In the genomic region with DNA sequence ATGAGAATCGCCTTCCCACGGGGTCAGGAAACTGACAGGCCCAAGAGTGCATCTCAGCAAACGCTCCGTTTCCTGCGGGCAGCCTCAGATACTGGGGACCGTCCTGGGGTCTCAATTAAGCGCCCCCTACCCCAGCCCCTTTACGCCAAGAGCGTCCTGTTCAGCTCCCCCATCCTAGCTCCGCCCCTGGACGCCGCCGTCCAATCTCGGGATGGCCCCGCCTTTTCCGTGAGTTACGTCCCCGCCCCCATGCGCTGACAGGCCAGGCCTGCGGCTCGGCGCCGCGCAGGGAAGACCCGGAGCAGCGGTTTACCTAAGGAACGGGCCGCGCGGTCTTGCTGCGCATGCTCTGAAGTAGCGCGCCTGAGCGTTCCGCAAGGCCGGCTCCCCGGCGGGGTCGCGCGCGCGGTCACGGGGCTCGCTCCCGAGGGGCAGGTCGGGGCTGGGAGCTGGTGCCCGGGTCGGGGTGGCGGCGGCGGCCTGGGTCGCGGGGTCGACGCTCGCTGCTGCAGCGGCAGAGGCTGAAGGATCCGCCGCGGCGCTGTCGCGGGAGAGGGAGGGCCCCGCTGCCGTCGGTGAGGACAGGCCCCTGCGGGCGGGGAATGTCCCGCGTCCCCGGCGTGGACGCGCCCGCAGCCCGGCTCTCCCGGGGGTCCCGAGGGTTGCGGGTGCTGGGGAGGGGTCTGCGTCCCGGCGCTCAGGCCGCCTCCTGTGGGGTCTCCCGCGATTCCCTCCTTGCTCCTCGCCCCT, we compare ENCODE assay signal across 8 cellular contexts. TPM values are rescaled to one million over a fixed set of nuclear protein-coding genes. Genes with fewer than 3 reads are reported as not detected.
DNase-seq lines count a peak whose midpoint lies in the region; ATAC-seq and TF ChIP-seq lines count a peak whose summit lies in the region.

A gene with protein sequence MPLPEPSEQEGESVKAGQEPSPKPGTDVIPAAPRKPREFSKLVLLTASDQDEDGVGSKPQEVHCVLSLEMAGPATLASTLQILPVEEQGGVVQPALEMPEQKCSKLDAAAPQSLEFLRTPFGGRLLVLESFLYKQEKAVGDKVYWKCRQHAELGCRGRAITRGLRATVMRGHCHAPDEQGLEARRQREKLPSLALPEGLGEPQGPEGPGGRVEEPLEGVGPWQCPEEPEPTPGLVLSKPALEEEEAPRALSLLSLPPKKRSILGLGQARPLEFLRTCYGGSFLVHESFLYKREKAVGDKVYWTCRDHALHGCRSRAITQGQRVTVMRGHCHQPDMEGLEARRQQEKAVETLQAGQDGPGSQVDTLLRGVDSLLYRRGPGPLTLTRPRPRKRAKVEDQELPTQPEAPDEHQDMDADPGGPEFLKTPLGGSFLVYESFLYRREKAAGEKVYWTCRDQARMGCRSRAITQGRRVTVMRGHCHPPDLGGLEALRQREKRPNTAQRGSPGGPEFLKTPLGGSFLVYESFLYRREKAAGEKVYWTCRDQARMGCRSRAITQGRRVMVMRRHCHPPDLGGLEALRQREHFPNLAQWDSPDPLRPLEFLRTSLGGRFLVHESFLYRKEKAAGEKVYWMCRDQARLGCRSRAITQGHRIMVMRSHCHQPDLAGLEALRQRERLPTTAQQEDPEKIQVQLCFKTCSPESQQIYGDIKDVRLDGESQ (plus strand): TSS at position 352 of the 750 bp plus-strand sequence. CDS start 17,755 bp downstream, outside the sequence.

- H3K4me1 Mint-ChIP-seq in Caco-2 (ENCODE audit: low read depth, unreplicated experiment) (peaks cover 7% of the 10 kb centered on the region), memory B cell (peaks cover 10% of the 10 kb centered on the region)
- H3K4me1 Mint-ChIP-seq in effector memory CD8-positive, alpha-beta T cell (ENCODE audit: low read depth in 2 of 2) = peaks cover 16 to 27% of the 10 kb centered on the region in 2 donors

- CTCF ChIA-PET in Caco-2 (lab: Charles Lee) = interaction anchor here (0.7 to 1.8 kb wide), 6 partner anchors 11 to 238 kb away, joined by 3 to 15 read pairs (median 4); a partner anchor contains a TSS

- H3K9me3 Mint-ChIP-seq in Caco-2 (ENCODE audit: unreplicated experiment) (no peaks in the 10 kb centered on the region), memory B cell (no peaks in the 10 kb centered on the region)
- no peaks in the 10 kb centered on the region for H3K9me3 Mint-ChIP-seq in effector memory CD8-positive, alpha-beta T cell

- POLR2A ChIA-PET in Caco-2 (lab: Charles Lee) = interaction anchor here (0.5 to 1.7 kb wide), 6 partner anchors 13 to 229 kb away, joined by 3 to 10 read pairs (median 6); a partner anchor contains a TSS

- peaks cover 10% of the 10 kb centered on the region for H3K36me3 Mint-ChIP-seq in Caco-2 (ENCODE audit: insufficient read depth, unreplicated experiment)
- H3K36me3 Mint-ChIP-seq in effector memory CD8-positive, alpha-beta T cell (ENCODE audit: insufficient read depth) = peaks cover 15% of the 10 kb centered on the region
- peaks cover 5% of the 10 kb centered on the region for H3K36me3 Mint-ChIP-seq in memory B cell

- H3K27me3 ChIP-seq in Caco-2 (replicated peaks; ENCODE audit: control insufficient read depth, insufficient read depth, low read length) = no peaks in the 10 kb centered on the region

- H3K27me3 Mint-ChIP-seq in Caco-2 (ENCODE audit: insufficient read depth, unreplicated experiment) = no peaks in the 10 kb centered on the region
- H3K27me3 Mint-ChIP-seq in effector memory CD8-positive, alpha-beta T cell = no peaks in the 10 kb centered on the region
- H3K27me3 Mint-ChIP-seq in memory B cell = no peaks in the 10 kb centered on the region

- H3K27ac Mint-ChIP-seq in Caco-2 (ENCODE audit: unreplicated experiment) (peak within 1 kb of the TSS; percentile 63), memory B cell (peak within 1 kb of the TSS; percentile 76)
- peak within 1 kb of the TSS; percentile 78 to 88 for H3K27ac Mint-ChIP-seq in effector memory CD8-positive, alpha-beta T cell

- DNase-seq in Caco-2 = peak; percentile 97 to 98
- peak in 75 of 76 experiments; percentile 46 to 98 (median 96) for DNase-seq in HUDEP-2 (lab: John Stamatoyannopoulos, UW; ENCODE audit: unreplicated experiment in 76 of 76)
- peak; percentile 96 for DNase-seq in NOMO-1 treated with dmso at 0.1 percent for 144 hours (lab: John Stamatoyannopoulos, UW; ENCODE audit: unreplicated experiment)
- peak; percentile 93 to 96 (median 95) for DNase-seq in activated CD8-positive, alpha-beta memory T cell treated with anti-CD3 and anti-CD28 coated beads for 48 hours (ENCODE audit: low read depth in 2 of 3, low spot score in 2 of 3)
- DNase-seq in effector memory CD8-positive, alpha-beta T cell = peak; percentile 98 to 99 (median 99)
- peak; percentile 93 to 97 for DNase-seq in memory B cell (ENCODE audit: low spot score in 2 of 2)
- peak; percentile 99 for DNase-seq in stimulated activated CD8-positive, alpha-beta memory T cell treated with anti-CD3 and anti-CD28 coated beads, Interleukin-12 subunit alpha, Interleukin-12 subunit beta, amount 100 ng/mL, for 1 hour (ENCODE audit: low read depth)

- H3K9me3 ChIP-seq in Caco-2 = no peaks in the 10 kb centered on the region

- peak within 1 kb of the TSS; percentile 90 for H3K4me3 Mint-ChIP-seq in Caco-2 (ENCODE audit: unreplicated experiment)
- peak within 1 kb of the TSS; percentile 85 to 92 for H3K4me3 Mint-ChIP-seq in effector memory CD8-positive, alpha-beta T cell
- peak within 1 kb of the TSS; percentile 86 for H3K4me3 Mint-ChIP-seq in memory B cell

- no TSS peak for BruUV-seq in Caco-2 (replicated peaks; lab: Mats Ljungman, UMichigan)

- no peaks in the 10 kb centered on the region for H3K36me3 ChIP-seq in Caco-2 (ENCODE audit: control insufficient read depth, insufficient read depth, low read length)

- ATAC-seq in GM21390 (IDR thresholded peaks at IDR 0.05; ENCODE audit: unreplicated experiment) (peak; percentile 90), memory B cell (ENCODE audit: low read depth) (peak; percentile 91)
- peak; percentile 93 for ATAC-seq in effector memory CD8-positive, alpha-beta T cell (replicated peaks)

- peaks cover 6% of the 10 kb centered on the region; the same call in 1 of the 2 replicates for H3K4me1 ChIP-seq in Caco-2

- intact Hi-C loops in Caco-2 (cut with micrococcal nuclease; ENCODE audit: unreplicated experiment) = no loop called here

- TF ChIP-seq CTCF in Caco-2 (IDR thresholded peaks at IDR 0.05; ENCODE audit: insufficient read depth in 1 of 2, low read depth in 1 of 2, low read length in 1 of 2, severe bottlenecking in 1 of 2, unreplicated experiment in 1 of 2) = no peak

- H3K4me3 ChIP-seq in Caco-2 (ENCODE audit: low read depth, low read length) = peak within 1 kb of the TSS; percentile 67

RNA-seq across cellular contexts. Expression of the gene that starts here (rescaled TPM):
- 23.3 and 27.9 TPM in 2 replicates for total RNA-seq in Caco-2 (2022)

Comparison
In these comparisons a context has a peak if more than half of its experiments do, and no peak if none do; other contexts are left out.
1. Peak in every context shown above with its lines: DNase-seq, ATAC-seq and H3K4me3 ChIP-seq.